1 cellular context compared by ENCODE assay signal in genomic region chr7:55188590-55189446, GRCh38.
A peak's percentile ranks its signal among the peaks of the same experiment; 100 is the strongest.
TF ChIP-seq lines count a peak whose summit lies in the region.

No MANE protein-coding gene starts in this region.

TF ChIP-seq in HepG2, 621 proteins besides CTCF, POLR2A, EP300 and RAD21 (continued from another document and continues in another):
- TF ChIP-seq SP140L (CRISPR knock-in tag; IDR thresholded peaks at IDR 0.05; ENCODE audit: borderline replicate concordance) = no peak
- TF ChIP-seq ZGPAT (CRISPR knock-in tag; IDR thresholded peaks at IDR 0.05) = peak; percentile 71
- no peak for TF ChIP-seq CBX1 (IDR thresholded peaks at IDR 0.05; ENCODE audit: low read depth)
- TF ChIP-seq TP53 (CRISPR knock-in tag; conservative IDR thresholded peaks at IDR 0.05) = no peak
- TF ChIP-seq ELF1 (CRISPR knock-in tag; IDR thresholded peaks at IDR 0.05) = peak; percentile 7; the same call in 1 of the 2 replicates
- TF ChIP-seq HIVEP1 (CRISPR knock-in tag; IDR thresholded peaks at IDR 0.05) = peak; percentile 78
- peak; percentile 63; the same call in 1 of the 2 replicates for TF ChIP-seq ZNF747 (CRISPR knock-in tag; IDR thresholded peaks at IDR 0.05; ENCODE audit: borderline replicate concordance)
- TF ChIP-seq RNF2 (conservative IDR thresholded peaks at IDR 0.05; ENCODE audit: low read depth) = no peak
- TF ChIP-seq PREB (CRISPR knock-in tag; IDR thresholded peaks at IDR 0.05) = no peak
- TF ChIP-seq, protein P1, sequence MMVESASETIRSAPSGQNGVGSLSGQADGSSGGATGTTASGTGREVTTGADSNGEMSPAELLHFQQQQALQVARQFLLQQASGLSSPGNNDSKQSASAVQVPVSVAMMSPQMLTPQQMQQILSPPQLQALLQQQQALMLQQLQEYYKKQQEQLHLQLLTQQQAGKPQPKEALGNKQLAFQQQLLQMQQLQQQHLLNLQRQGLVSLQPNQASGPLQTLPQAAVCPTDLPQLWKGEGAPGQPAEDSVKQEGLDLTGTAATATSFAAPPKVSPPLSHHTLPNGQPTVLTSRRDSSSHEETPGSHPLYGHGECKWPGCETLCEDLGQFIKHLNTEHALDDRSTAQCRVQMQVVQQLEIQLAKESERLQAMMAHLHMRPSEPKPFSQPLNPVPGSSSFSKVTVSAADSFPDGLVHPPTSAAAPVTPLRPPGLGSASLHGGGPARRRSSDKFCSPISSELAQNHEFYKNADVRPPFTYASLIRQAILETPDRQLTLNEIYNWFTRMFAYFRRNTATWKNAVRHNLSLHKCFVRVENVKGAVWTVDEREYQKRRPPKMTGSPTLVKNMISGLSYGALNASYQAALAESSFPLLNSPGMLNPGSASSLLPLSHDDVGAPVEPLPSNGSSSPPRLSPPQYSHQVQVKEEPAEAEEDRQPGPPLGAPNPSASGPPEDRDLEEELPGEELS (CRISPR knock-in tag; IDR thresholded peaks at IDR 0.05) = peak; percentile 81
- TF ChIP-seq CHD4 (IDR thresholded peaks at IDR 0.05; ENCODE audit: borderline replicate concordance, low read length) = peak; percentile 86
- TF ChIP-seq TAF1 (CRISPR knock-in tag; IDR thresholded peaks at IDR 0.05) = peak; percentile 56
- no peak; the same call in 1 of the 2 replicates for TF ChIP-seq ZNF331 (CRISPR knock-in tag; IDR thresholded peaks at IDR 0.05)
- TF ChIP-seq ZSCAN31 (CRISPR knock-in tag; IDR thresholded peaks at IDR 0.05; ENCODE audit: low read depth) = peak; percentile 81
- TF ChIP-seq GABPA (IDR thresholded peaks at IDR 0.05; ENCODE audit: low read depth, low read length) = no peak
- 0 out of 2 replicates have a peak, but pooled peaks have one; percentile 31 for TF ChIP-seq GABPA (CRISPR knock-in tag; IDR thresholded peaks at IDR 0.05; ENCODE audit: low read depth)
- TF ChIP-seq ZNF790 (CRISPR knock-in tag; IDR thresholded peaks at IDR 0.05; ENCODE audit: borderline replicate concordance) = no peak
- TF ChIP-seq ZFY (CRISPR knock-in tag; IDR thresholded peaks at IDR 0.05) = peak; percentile 60
- TF ChIP-seq AHDC1 (CRISPR knock-in tag; IDR thresholded peaks at IDR 0.05; ENCODE audit: borderline replicate concordance) = peak; percentile 51; the same call in 1 of the 2 replicates
- TF ChIP-seq MYNN (CRISPR knock-in tag; IDR thresholded peaks at IDR 0.05; ENCODE audit: low read depth) = no peak
- TF ChIP-seq TMF1 (CRISPR knock-in tag; IDR thresholded peaks at IDR 0.05; ENCODE audit: low read depth) = no peak; the same call in 1 of the 2 replicates
- TF ChIP-seq ZNF143 (CRISPR knock-in tag; IDR thresholded peaks at IDR 0.05) = no peak
- TF ChIP-seq SRY (CRISPR knock-in tag; IDR thresholded peaks at IDR 0.05) = peak; percentile 60; the same call in 1 of the 2 replicates
- TF ChIP-seq ZFP37 (CRISPR knock-in tag; IDR thresholded peaks at IDR 0.05; ENCODE audit: borderline replicate concordance) = no peak
- no peak for TF ChIP-seq ZNF709 (CRISPR knock-in tag; IDR thresholded peaks at IDR 0.05)
- TF ChIP-seq KLF16 (CRISPR knock-in tag; IDR thresholded peaks at IDR 0.05) = no peak
- TF ChIP-seq ZSCAN5A (CRISPR knock-in tag; IDR thresholded peaks at IDR 0.05; ENCODE audit: borderline replicate concordance) = peak; percentile 95
- no peak for TF ChIP-seq MTA3 (CRISPR knock-in tag; IDR thresholded peaks at IDR 0.05)
- TF ChIP-seq ZNF768 (CRISPR knock-in tag; IDR thresholded peaks at IDR 0.05) = no peak
- peak; percentile 26 for TF ChIP-seq XRCC5 (optimal IDR thresholded peaks at IDR 0.05; ENCODE audit: low read length)
- no peak for TF ChIP-seq XBP1 (CRISPR knock-in tag; IDR thresholded peaks at IDR 0.05)
- TF ChIP-seq DZIP1 (CRISPR knock-in tag; IDR thresholded peaks at IDR 0.05) = no peak
- TF ChIP-seq GZF1 (CRISPR knock-in tag; IDR thresholded peaks at IDR 0.05) = no peak
- TF ChIP-seq ZBTB7A (CRISPR knock-in tag; IDR thresholded peaks at IDR 0.05) = no peak
- TF ChIP-seq, protein P2, sequence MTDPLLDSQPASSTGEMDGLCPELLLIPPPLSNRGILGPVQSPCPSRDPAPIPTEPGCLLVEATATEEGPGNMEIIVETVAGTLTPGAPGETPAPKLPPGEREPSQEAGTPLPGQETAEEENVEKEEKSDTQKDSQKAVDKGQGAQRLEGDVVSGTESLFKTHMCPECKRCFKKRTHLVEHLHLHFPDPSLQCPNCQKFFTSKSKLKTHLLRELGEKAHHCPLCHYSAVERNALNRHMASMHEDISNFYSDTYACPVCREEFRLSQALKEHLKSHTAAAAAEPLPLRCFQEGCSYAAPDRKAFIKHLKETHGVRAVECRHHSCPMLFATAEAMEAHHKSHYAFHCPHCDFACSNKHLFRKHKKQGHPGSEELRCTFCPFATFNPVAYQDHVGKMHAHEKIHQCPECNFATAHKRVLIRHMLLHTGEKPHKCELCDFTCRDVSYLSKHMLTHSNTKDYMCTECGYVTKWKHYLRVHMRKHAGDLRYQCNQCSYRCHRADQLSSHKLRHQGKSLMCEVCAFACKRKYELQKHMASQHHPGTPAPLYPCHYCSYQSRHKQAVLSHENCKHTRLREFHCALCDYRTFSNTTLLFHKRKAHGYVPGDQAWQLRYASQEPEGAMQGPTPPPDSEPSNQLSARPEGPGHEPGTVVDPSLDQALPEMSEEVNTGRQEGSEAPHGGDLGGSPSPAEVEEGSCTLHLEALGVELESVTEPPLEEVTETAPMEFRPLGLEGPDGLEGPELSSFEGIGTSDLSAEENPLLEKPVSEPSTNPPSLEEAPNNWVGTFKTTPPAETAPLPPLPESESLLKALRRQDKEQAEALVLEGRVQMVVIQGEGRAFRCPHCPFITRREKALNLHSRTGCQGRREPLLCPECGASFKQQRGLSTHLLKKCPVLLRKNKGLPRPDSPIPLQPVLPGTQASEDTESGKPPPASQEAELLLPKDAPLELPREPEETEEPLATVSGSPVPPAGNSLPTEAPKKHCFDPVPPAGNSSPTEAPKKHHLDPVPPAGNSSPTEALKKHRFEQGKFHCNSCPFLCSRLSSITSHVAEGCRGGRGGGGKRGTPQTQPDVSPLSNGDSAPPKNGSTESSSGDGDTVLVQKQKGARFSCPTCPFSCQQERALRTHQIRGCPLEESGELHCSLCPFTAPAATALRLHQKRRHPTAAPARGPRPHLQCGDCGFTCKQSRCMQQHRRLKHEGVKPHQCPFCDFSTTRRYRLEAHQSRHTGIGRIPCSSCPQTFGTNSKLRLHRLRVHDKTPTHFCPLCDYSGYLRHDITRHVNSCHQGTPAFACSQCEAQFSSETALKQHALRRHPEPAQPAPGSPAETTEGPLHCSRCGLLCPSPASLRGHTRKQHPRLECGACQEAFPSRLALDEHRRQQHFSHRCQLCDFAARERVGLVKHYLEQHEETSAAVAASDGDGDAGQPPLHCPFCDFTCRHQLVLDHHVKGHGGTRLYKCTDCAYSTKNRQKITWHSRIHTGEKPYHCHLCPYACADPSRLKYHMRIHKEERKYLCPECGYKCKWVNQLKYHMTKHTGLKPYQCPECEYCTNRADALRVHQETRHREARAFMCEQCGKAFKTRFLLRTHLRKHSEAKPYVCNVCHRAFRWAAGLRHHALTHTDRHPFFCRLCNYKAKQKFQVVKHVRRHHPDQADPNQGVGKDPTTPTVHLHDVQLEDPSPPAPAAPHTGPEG (CRISPR knock-in tag; IDR thresholded peaks at IDR 0.05) = no peak
- TF ChIP-seq IRX3 (CRISPR knock-in tag; IDR thresholded peaks at IDR 0.05; ENCODE audit: borderline replicate concordance, low read depth) = no peak
- no peak for TF ChIP-seq NFE2L1 (CRISPR knock-in tag; IDR thresholded peaks at IDR 0.05; ENCODE audit: borderline replicate concordance)
- TF ChIP-seq, protein P3, sequence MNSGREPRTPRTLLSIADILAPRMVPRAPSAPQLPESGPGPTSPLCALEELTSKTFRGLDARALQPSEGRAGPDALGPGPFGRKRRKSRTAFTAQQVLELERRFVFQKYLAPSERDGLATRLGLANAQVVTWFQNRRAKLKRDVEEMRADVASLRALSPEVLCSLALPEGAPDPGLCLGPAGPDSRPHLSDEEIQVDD (CRISPR knock-in tag; IDR thresholded peaks at IDR 0.05; ENCODE audit: borderline replicate concordance) = no peak
- TF ChIP-seq TCF7 (IDR thresholded peaks at IDR 0.05; ENCODE audit: low read depth) = peak; percentile 71
